33 cellular contexts compared by ENCODE assay signal in genomic region chr11:5307256-5308019, GRCh38. TPM values are rescaled to one million over a fixed set of nuclear protein-coding genes. Genes with fewer than 3 reads are reported as not detected.
"Had no signal": no experiment of that assay in that cellular context is flagged by ENCODE, and none has a peak within 500 bp of the region (broad histone marks: within the 10 kb centered on the region; RNA-seq: fewer than 3 reads in every experiment).

No MANE protein-coding gene starts in this region.

- H3K9me3 Mint-ChIP-seq: naive thymus-derived CD4-positive, alpha-beta T cell; natural killer cell treated with Interleukin-12 subunit alpha and Interleukin-12 subunit beta and Interleukin-15 and Interleukin-18, amount 100 ng/mL, for 72 hours; stimulated activated effector memory CD8-positive, alpha-beta T cell treated with anti-CD3 and anti-CD28 coated beads, Interleukin-12 subunit alpha, Interleukin-12 subunit beta, amount 100 ng/mL, for 72 hours; stimulated activated naive CD8-positive, alpha-beta T cell treated with anti-CD3 and anti-CD28 coated beads, Interleukin-15, Interleukin-2, amounts not matched to agents 100 ng/mL and 50 ng/mL, for 24 hours had no signal

- H3K9me3 ChIP-seq: left ventricle myocardium inferior, mucosa of descending colon, pancreas, prostate gland, sigmoid colon, spleen, suprapubic skin, thoracic aorta, tibial artery, upper lobe of right lung had no signal

- DNase-seq: islet precursor cell; left ventricle myocardium inferior; midbrain; mucosa of descending colon; naive thymus-derived CD4-positive, alpha-beta T cell; nucleus accumbens; pancreas; posterior cingulate gyrus; retina; right cardiac atrium; sigmoid colon; small intestine; spleen; stimulated activated CD4-positive, alpha-beta T cell treated with anti-CD3 and anti-CD28 coated beads, Interleukin-4, amount 100 ng/mL, for 24 hours; stimulated activated naive CD4-positive, alpha-beta T cell; tibial artery; trophoblast cell; upper lobe of right lung had no signal

- H3K27ac ChIP-seq: left ventricle myocardium inferior, pancreas, prostate gland, sigmoid colon, spleen, suprapubic skin, thoracic aorta, tibial artery, upper lobe of right lung had no signal

- H3K4me1 ChIP-seq: left ventricle myocardium inferior, pancreas, prostate gland, sigmoid colon, spleen, suprapubic skin, tibial artery, upper lobe of right lung had no signal

- H3K4me3 Mint-ChIP-seq: naive thymus-derived CD4-positive, alpha-beta T cell; natural killer cell treated with Interleukin-12 subunit alpha and Interleukin-12 subunit beta and Interleukin-15 and Interleukin-18, amount 100 ng/mL, for 72 hours; stimulated activated effector memory CD8-positive, alpha-beta T cell treated with anti-CD3 and anti-CD28 coated beads, Interleukin-12 subunit alpha, Interleukin-12 subunit beta, amount 100 ng/mL, for 72 hours; stimulated activated naive CD8-positive, alpha-beta T cell treated with anti-CD3 and anti-CD28 coated beads, Interleukin-15, Interleukin-2, amounts not matched to agents 100 ng/mL and 50 ng/mL, for 24 hours had no signal

- ATAC-seq: mucosa of descending colon; naive thymus-derived CD4-positive, alpha-beta T cell; natural killer cell treated with Interleukin-12 subunit alpha and Interleukin-12 subunit beta and Interleukin-15 and Interleukin-18, amount 100 ng/mL, for 72 hours; pancreas; right cardiac atrium; stimulated activated effector memory CD8-positive, alpha-beta T cell treated with anti-CD3 and anti-CD28 coated beads, Interleukin-12 subunit alpha, Interleukin-12 subunit beta, amount 100 ng/mL, for 72 hours; upper lobe of right lung had no signal

- H3K36me3 Mint-ChIP-seq: naive thymus-derived CD4-positive, alpha-beta T cell; natural killer cell treated with Interleukin-12 subunit alpha and Interleukin-12 subunit beta and Interleukin-15 and Interleukin-18, amount 100 ng/mL, for 72 hours; stimulated activated effector memory CD8-positive, alpha-beta T cell treated with anti-CD3 and anti-CD28 coated beads, Interleukin-12 subunit alpha, Interleukin-12 subunit beta, amount 100 ng/mL, for 72 hours had no signal

- H3K27me3 ChIP-seq: pancreas, sigmoid colon, spleen, suprapubic skin, tibial artery, upper lobe of right lung had no signal

- H3K27ac Mint-ChIP-seq: naive thymus-derived CD4-positive, alpha-beta T cell; natural killer cell treated with Interleukin-12 subunit alpha and Interleukin-12 subunit beta and Interleukin-15 and Interleukin-18, amount 100 ng/mL, for 72 hours; stimulated activated effector memory CD8-positive, alpha-beta T cell treated with anti-CD3 and anti-CD28 coated beads, Interleukin-12 subunit alpha, Interleukin-12 subunit beta, amount 100 ng/mL, for 72 hours; stimulated activated naive CD8-positive, alpha-beta T cell treated with anti-CD3 and anti-CD28 coated beads, Interleukin-15, Interleukin-2, amounts not matched to agents 100 ng/mL and 50 ng/mL, for 24 hours had no signal

- H3K36me3 ChIP-seq: left ventricle myocardium inferior, pancreas, prostate gland, sigmoid colon, spleen, suprapubic skin, thoracic aorta, tibial artery, upper lobe of right lung had no signal

- FAIRE-seq: pancreas, small intestine, urothelium cell line had no signal

- H3K4me1 Mint-ChIP-seq: naive thymus-derived CD4-positive, alpha-beta T cell; stimulated activated effector memory CD8-positive, alpha-beta T cell treated with anti-CD3 and anti-CD28 coated beads, Interleukin-12 subunit alpha, Interleukin-12 subunit beta, amount 100 ng/mL, for 72 hours had no signal

- H3K4me3 ChIP-seq: left ventricle myocardium inferior, lung, mucosa of descending colon, pancreas, prostate gland, sigmoid colon, spleen, suprapubic skin, thoracic aorta, tibial artery, upper lobe of right lung had no signal

RNA-seq across cellular contexts. Expression of gene OR51B4, which starts 5.7 kb away (rescaled TPM):
- total RNA-seq: kidney epithelial cell; left ventricle myocardium inferior; lower leg skin; mesenteric fat pad; mucosa of descending colon; myocyte; naive thymus-derived CD4-positive, alpha-beta T cell; natural killer cell treated with Interleukin-12 subunit alpha and Interleukin-12 subunit beta and Interleukin-15 and Interleukin-18, amount 100 ng/mL, for 72 hours; osteoblast; pancreas; prostate gland; right cardiac atrium; sigmoid colon; spleen; subcutaneous adipose tissue; suprapubic skin; thoracic aorta; upper lobe of right lung had no signal
- polyA plus RNA-seq: lung; naive thymus-derived CD4-positive, alpha-beta T cell; neural cell; pancreas; right cardiac atrium; sigmoid colon; small intestine; spleen had no signal

RNA-seq across cellular contexts. Expression of gene OR51B2, which starts 16.7 kb away (rescaled TPM):
- total RNA-seq: kidney epithelial cell; left ventricle myocardium inferior; lower leg skin; mesenteric fat pad; mucosa of descending colon; naive thymus-derived CD4-positive, alpha-beta T cell; natural killer cell treated with Interleukin-12 subunit alpha and Interleukin-12 subunit beta and Interleukin-15 and Interleukin-18, amount 100 ng/mL, for 72 hours; osteoblast; pancreas; prostate gland; right cardiac atrium; spleen; subcutaneous adipose tissue; suprapubic skin; thoracic aorta; upper lobe of right lung had no signal
- polyA plus RNA-seq: lung; naive thymus-derived CD4-positive, alpha-beta T cell; neural cell; pancreas; right cardiac atrium; sigmoid colon; small intestine; spleen had no signal

RNA-seq across cellular contexts. Expression of gene OR51B5, which starts 35.9 kb away (rescaled TPM):
- total RNA-seq: kidney epithelial cell; left ventricle myocardium inferior; lower leg skin; mesenteric fat pad; mucosa of descending colon; natural killer cell treated with Interleukin-12 subunit alpha and Interleukin-12 subunit beta and Interleukin-15 and Interleukin-18, amount 100 ng/mL, for 72 hours; osteoblast; suprapubic skin; upper lobe of right lung had no signal
- polyA plus RNA-seq: naive thymus-derived CD4-positive, alpha-beta T cell; neural cell; sigmoid colon; small intestine; spleen had no signal

RNA-seq across cellular contexts. Expression of gene HBE1, which starts 37.7 kb away (rescaled TPM):
- total RNA-seq: kidney epithelial cell; left ventricle myocardium inferior; lower leg skin; mesenteric fat pad; mucosa of descending colon; myocyte; naive thymus-derived CD4-positive, alpha-beta T cell; natural killer cell treated with Interleukin-12 subunit alpha and Interleukin-12 subunit beta and Interleukin-15 and Interleukin-18, amount 100 ng/mL, for 72 hours; osteoblast; prostate gland; right cardiac atrium; sigmoid colon; subcutaneous adipose tissue; thoracic aorta; upper lobe of right lung had no signal
- polyA plus RNA-seq: lung; naive thymus-derived CD4-positive, alpha-beta T cell; neural cell; pancreas; sigmoid colon; small intestine had no signal

RNA-seq across cellular contexts. Expression of gene OR51B6, which starts 43.9 kb away (rescaled TPM):
- total RNA-seq: kidney epithelial cell; left ventricle myocardium inferior; lower leg skin; lung; mesenteric fat pad; mucosa of descending colon; myocyte; naive thymus-derived CD4-positive, alpha-beta T cell; natural killer cell treated with Interleukin-12 subunit alpha and Interleukin-12 subunit beta and Interleukin-15 and Interleukin-18, amount 100 ng/mL, for 72 hours; osteoblast; pancreas; prostate gland; right cardiac atrium; sigmoid colon; spleen; subcutaneous adipose tissue; suprapubic skin; thoracic aorta; upper lobe of right lung had no signal
- polyA plus RNA-seq: lung; naive thymus-derived CD4-positive, alpha-beta T cell; neural cell; pancreas; right cardiac atrium; sigmoid colon; small intestine; spleen had no signal
